ENCODE assay signal across 14 cellular contexts in genomic region chr9:21121595-21122251, GRCh38. TPM values are rescaled to one million over a fixed set of nuclear protein-coding genes. Genes with fewer than 3 reads are reported as not detected.
DNase-seq lines count a peak whose midpoint lies in the region; ATAC-seq, FAIRE-seq and TF ChIP-seq lines count a peak whose summit lies in the region.
"Had no signal": no experiment of that assay in that cellular context is flagged by ENCODE, and none has a peak within 500 bp of the region (broad histone marks: within the 10 kb centered on the region; RNA-seq: fewer than 3 reads in every experiment).

No MANE protein-coding gene starts in this region.

- ATAC-seq in HG02588 (IDR thresholded peaks at IDR 0.05; ENCODE audit: unreplicated experiment) = peak; percentile 99
- ATAC-seq in HG03442 (IDR thresholded peaks at IDR 0.05; ENCODE audit: unreplicated experiment) = peak; percentile 89
- ATAC-seq in HG02840 (IDR thresholded peaks at IDR 0.05; ENCODE audit: low FRiP score, unreplicated experiment) = no peak
- no peak for ATAC-seq in right lobe of liver

- no peak overlapping the region for H3K4me3 ChIP-seq in right lobe of liver
- H3K4me3 ChIP-seq: testis had no signal

- FAIRE-seq in GM12891 (lab: Jason Lieb, UNC) = peak; percentile 28
- peak; percentile 83 for FAIRE-seq in GM19239 (lab: Jason Lieb, UNC)

- no peaks in the 10 kb centered on the region for H3K4me1 ChIP-seq in right lobe of liver
- H3K4me1 ChIP-seq: testis had no signal

- no peaks in the 10 kb centered on the region for H3K36me3 ChIP-seq in right lobe of liver

- TF ChIP-seq POLR2A in GM12891 (IDR thresholded peaks at IDR 0.05; ENCODE audit: low read depth, low read length) (no peak), right lobe of liver (IDR thresholded peaks at IDR 0.05) (no peak)

- WGBS in right lobe of liver (ENCODE audit: insufficient coverage, low coverage, low lambda C conversion rate, missing lambda C conversion rate) = 46% methylated on average over 4 of the region's 4 CpGs

- DNase-seq in GM12891 (ENCODE audit: insufficient read length, low spot score) = no peak
- peak; percentile 25 for DNase-seq in GM19239 (ENCODE audit: insufficient read length, low spot score)
- DNase-seq in globus pallidus (ENCODE audit: low spot score) = no peak
- DNase-seq in NCI-H82 treated with DMSO at 0.1 percent for 48 hours (lab: John Stamatoyannopoulos, UW; ENCODE audit: unreplicated experiment) = no peak
- no peak for DNase-seq in right lobe of liver
- DNase-seq: activated CD8-positive, alpha-beta memory T cell treated with anti-CD3 and anti-CD28 coated beads for 24 hours; cortex of kidney; DMS79; NCI-H146; testis had no signal

- intact Hi-C loops in right lobe of liver (cut with DNase I) = no loop called here

- no peaks in the 10 kb centered on the region for H3K9me3 ChIP-seq in right lobe of liver
- H3K9me3 ChIP-seq: testis had no signal

- TF ChIP-seq CTCF in right lobe of liver (IDR thresholded peaks at IDR 0.05) = no peak

- no peaks in the 10 kb centered on the region for H3K27me3 ChIP-seq in right lobe of liver
- H3K27me3 ChIP-seq: testis had no signal

- no peak overlapping the region for H3K27ac ChIP-seq in right lobe of liver
- H3K27ac ChIP-seq: testis had no signal

TF ChIP-seq in GM12891, 5 proteins besides CTCF, POLR2A, EP300 and RAD21:
- TF ChIP-seq SPI1 (IDR thresholded peaks at IDR 0.05; ENCODE audit: low read depth, low read length) = peak; percentile 39; the same call in 1 of the 2 replicates
- no peak for TF ChIP-seq POU2F2 (IDR thresholded peaks at IDR 0.05; ENCODE audit: low read depth, low read length)

RNA-seq across cellular contexts. Expression of gene IFNW1, which starts 19.9 kb away (rescaled TPM):
- polyA plus RNA-seq in GM12891 (2012; ENCODE audit: low read depth, missing spikeins) = 0.05 TPM
- not detected for total RNA-seq in right lobe of liver
- total RNA-seq: HT1080, testis had no signal

RNA-seq across cellular contexts. Expression of gene IFNB1, which starts 44.0 kb away (rescaled TPM):
- not detected for polyA plus RNA-seq in GM12891 (2012; ENCODE audit: low read depth, missing spikeins)
- total RNA-seq in right lobe of liver = not detected
- total RNA-seq: HT1080, testis had no signal

RNA-seq across cellular contexts. Expression of gene IFNA21, which starts 44.7 kb away (rescaled TPM):
- polyA plus RNA-seq in GM12891 (2012; ENCODE audit: low read depth, missing spikeins) = not detected
- not detected for total RNA-seq in right lobe of liver
- total RNA-seq: HT1080, testis had no signal

Comparison
In these comparisons a context has a peak if more than half of its experiments do, and no peak if none do; other contexts are left out.
1. ATAC-seq: peak in HG02588 (single experiment) and HG03442 (single experiment); none in HG02840 (single experiment) and right lobe of liver (0 of 4).